In the genomic region with DNA sequence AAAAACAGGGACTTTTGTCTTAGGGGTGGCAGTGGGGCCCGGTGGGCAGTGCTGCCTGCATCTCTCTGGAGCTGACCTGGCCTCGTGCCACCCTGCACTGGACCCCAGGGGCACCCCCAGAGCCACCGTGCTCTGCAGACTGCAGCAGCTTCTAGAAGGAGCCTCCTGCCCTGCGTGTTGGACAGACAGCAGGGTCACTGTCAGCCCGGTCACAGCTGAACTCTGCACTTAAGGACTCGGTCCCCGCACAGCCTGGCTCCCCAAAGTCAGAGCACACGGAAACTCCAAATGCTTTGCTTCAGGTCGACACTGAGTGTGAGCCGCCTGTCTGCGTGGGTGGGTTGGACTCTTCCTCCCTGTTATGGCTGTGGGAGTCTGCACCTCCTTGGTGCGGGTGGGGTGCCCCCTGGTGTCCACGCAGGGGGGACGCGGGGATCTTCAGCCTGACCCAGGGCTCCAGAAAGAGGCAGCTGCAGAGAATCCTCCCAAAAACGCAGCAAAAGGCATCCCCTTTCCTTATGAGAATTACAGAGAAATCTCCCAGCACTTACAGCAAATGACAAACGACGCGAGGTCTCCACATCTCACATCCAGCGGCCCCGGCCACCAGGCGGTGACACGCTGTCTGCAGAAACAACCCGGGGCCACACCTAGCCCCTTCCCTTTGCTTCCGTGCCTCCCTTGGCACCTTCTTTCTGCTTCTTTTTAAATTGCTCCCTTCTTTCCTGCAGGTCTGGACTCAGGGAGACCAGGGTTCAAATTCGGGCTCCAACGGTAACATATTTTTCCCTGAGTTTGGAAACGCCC, we compare ENCODE assay signal across 1 cellular context.
TF ChIP-seq lines count a peak whose summit lies in the region.

No MANE protein-coding gene starts in this region.

TF ChIP-seq in HEK293, 187 proteins besides CTCF, POLR2A, EP300 and RAD21 (continued from another document):
- TF ChIP-seq, protein P1, sequence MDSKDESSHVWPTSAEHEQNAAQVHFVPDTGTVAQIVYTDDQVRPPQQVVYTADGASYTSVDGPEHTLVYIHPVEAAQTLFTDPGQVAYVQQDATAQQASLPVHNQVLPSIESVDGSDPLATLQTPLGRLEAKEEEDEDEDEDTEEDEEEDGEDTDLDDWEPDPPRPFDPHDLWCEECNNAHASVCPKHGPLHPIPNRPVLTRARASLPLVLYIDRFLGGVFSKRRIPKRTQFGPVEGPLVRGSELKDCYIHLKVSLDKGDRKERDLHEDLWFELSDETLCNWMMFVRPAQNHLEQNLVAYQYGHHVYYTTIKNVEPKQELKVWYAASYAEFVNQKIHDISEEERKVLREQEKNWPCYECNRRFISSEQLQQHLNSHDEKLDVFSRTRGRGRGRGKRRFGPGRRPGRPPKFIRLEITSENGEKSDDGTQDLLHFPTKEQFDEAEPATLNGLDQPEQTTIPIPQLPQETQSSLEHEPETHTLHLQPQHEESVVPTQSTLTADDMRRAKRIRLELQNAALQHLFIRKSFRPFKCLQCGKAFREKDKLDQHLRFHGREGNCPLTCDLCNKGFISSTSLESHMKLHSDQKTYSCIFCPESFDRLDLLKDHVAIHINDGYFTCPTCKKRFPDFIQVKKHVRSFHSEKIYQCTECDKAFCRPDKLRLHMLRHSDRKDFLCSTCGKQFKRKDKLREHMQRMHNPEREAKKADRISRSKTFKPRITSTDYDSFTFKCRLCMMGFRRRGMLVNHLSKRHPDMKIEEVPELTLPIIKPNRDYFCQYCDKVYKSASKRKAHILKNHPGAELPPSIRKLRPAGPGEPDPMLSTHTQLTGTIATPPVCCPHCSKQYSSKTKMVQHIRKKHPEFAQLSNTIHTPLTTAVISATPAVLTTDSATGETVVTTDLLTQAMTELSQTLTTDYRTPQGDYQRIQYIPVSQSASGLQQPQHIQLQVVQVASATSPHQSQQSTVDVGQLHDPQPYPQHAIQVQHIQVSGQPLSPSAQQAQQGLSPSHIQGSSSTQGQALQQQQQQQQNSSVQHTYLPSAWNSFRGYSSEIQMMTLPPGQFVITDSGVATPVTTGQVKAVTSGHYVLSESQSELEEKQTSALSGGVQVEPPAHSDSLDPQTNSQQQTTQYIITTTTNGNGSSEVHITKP (tag by site-specific recombination; IDR thresholded peaks at IDR 0.05): peak; percentile 61
- no peak for TF ChIP-seq ZNF433 (tag by site-specific recombination; IDR thresholded peaks at IDR 0.05; ENCODE audit: low read depth)
- TF ChIP-seq ZNF391 (tag by site-specific recombination; IDR thresholded peaks at IDR 0.05; ENCODE audit: borderline replicate concordance, low read depth): peak; percentile 36; the same call in 1 of the 2 replicates
- no peak for TF ChIP-seq HOXC10 (CRISPR knock-in tag; IDR thresholded peaks at IDR 0.05)
- peak; percentile 49; the same call in 1 of the 2 replicates for TF ChIP-seq GLIS1 (tag by site-specific recombination; IDR thresholded peaks at IDR 0.05)
